ENCODE assay signal across 1 cellular context in genomic region chr9:4740623-4741364, GRCh38.
TF ChIP-seq lines count a peak whose summit lies in the region.

Gene AK3 (minus strand): TSS chr9:4741202. CDS start chr9:4741087, 115 bp downstream.

TF ChIP-seq in HepG2, 621 proteins besides CTCF, POLR2A, EP300 and RAD21 (continued from another document and continues in another):
- TF ChIP-seq NFAT5 (CRISPR knock-in tag; IDR thresholded peaks at IDR 0.05) (peak; percentile 86), ZIK1 (CRISPR knock-in tag; IDR thresholded peaks at IDR 0.05; ENCODE audit: borderline replicate concordance, low read depth) (peak; percentile 89; the same call in 1 of the 2 replicates), PHF21A (CRISPR knock-in tag; IDR thresholded peaks at IDR 0.05) (peak; percentile 58; the same call in 1 of the 2 replicates), ZBTB38 (CRISPR knock-in tag; IDR thresholded peaks at IDR 0.05) (no peak; the same call in 1 of the 2 replicates), ZNF34 (CRISPR knock-in tag; IDR thresholded peaks at IDR 0.05; ENCODE audit: borderline replicate concordance) (peak; percentile 31; the same call in 1 of the 2 replicates), ZNF616 (CRISPR knock-in tag; IDR thresholded peaks at IDR 0.05; ENCODE audit: low read depth) (no peak; the same call in 1 of the 2 replicates), ZNF710 (CRISPR knock-in tag; IDR thresholded peaks at IDR 0.05; ENCODE audit: borderline replicate concordance) (peak; percentile 65; the same call in 1 of the 2 replicates), PLSCR1 (CRISPR knock-in tag; IDR thresholded peaks at IDR 0.05; ENCODE audit: borderline replicate concordance) (no peak), ZSCAN5A (CRISPR knock-in tag; IDR thresholded peaks at IDR 0.05; ENCODE audit: borderline replicate concordance) (0 out of 2 replicates have a peak, but pooled peaks have one; percentile 10), ZXDC (CRISPR knock-in tag; IDR thresholded peaks at IDR 0.05) (no peak; the same call in 1 of the 2 replicates), SRSF4 (IDR thresholded peaks at IDR 0.05; ENCODE audit: low read depth, low read length, poor library complexity, severe bottlenecking) (peak; percentile 86), TBX3 (IDR thresholded peaks at IDR 0.05; ENCODE audit: borderline replicate concordance) (no peak), SIX1 (CRISPR knock-in tag; IDR thresholded peaks at IDR 0.05; ENCODE audit: borderline replicate concordance) (no peak), TBP (CRISPR knock-in tag; IDR thresholded peaks at IDR 0.05) (peak; percentile 68), SMAD1 (CRISPR knock-in tag; IDR thresholded peaks at IDR 0.05; ENCODE audit: borderline replicate concordance, low read depth) (no peak), TFAP4 (IDR thresholded peaks at IDR 0.05; ENCODE audit: borderline replicate concordance, low read depth) (peak; percentile 25; the same call in 1 of the 2 replicates), ZNF768 (CRISPR knock-in tag; IDR thresholded peaks at IDR 0.05) (no peak; the same call in none of the 2 replicates), ZNF138 (CRISPR knock-in tag; IDR thresholded peaks at IDR 0.05; ENCODE audit: low read depth) (no peak; the same call in 1 of the 2 replicates), MATR3 (CRISPR knock-in tag; IDR thresholded peaks at IDR 0.05) (no peak), ZNF883 (CRISPR knock-in tag; IDR thresholded peaks at IDR 0.05; ENCODE audit: not compliant biosample characterization) (peak; percentile 37), EEA1 (CRISPR knock-in tag; IDR thresholded peaks at IDR 0.05; ENCODE audit: borderline replicate concordance) (no peak), MAX (IDR thresholded peaks at IDR 0.05) (peak; percentile 76; the same call in 1 of the 2 replicates), SALL1 (CRISPR knock-in tag; IDR thresholded peaks at IDR 0.05) (peak; percentile 84), MXD1 (CRISPR knock-in tag; IDR thresholded peaks at IDR 0.05) (peak; percentile 68), ZNF549 (CRISPR knock-in tag; IDR thresholded peaks at IDR 0.05) (0 out of 2 replicates have a peak, but pooled peaks have one; percentile 49), SMARCE1 (IDR thresholded peaks at IDR 0.05; ENCODE audit: borderline replicate concordance) (no peak), ZNF879 (CRISPR knock-in tag; IDR thresholded peaks at IDR 0.05) (no peak), SIN3B (IDR thresholded peaks at IDR 0.05; ENCODE audit: low read length) (no peak), GATA4 (IDR thresholded peaks at IDR 0.05; ENCODE audit: borderline replicate concordance, low read depth) (no peak), ZFP90 (CRISPR knock-in tag; IDR thresholded peaks at IDR 0.05; ENCODE audit: borderline replicate concordance) (peak; percentile 72; the same call in 1 of the 2 replicates), ZNF264 (CRISPR knock-in tag; IDR thresholded peaks at IDR 0.05) (no peak), ELF3 (CRISPR knock-in tag; IDR thresholded peaks at IDR 0.05) (peak; percentile 97), ZNF274 (CRISPR knock-in tag; IDR thresholded peaks at IDR 0.05) (peak; percentile 17; the same call in 1 of the 2 replicates), FOXM1 (CRISPR knock-in tag; IDR thresholded peaks at IDR 0.05) (no peak; the same call in 1 of the 2 replicates), NKX3-1 (CRISPR knock-in tag; IDR thresholded peaks at IDR 0.05) (peak; percentile 71), CREB1 (IDR thresholded peaks at IDR 0.05) (no peak), CREB1 (CRISPR knock-in tag; IDR thresholded peaks at IDR 0.05) (no peak), ATF1 (CRISPR knock-in tag; IDR thresholded peaks at IDR 0.05) (no peak), RBAK (CRISPR knock-in tag; IDR thresholded peaks at IDR 0.05) (no peak), ZSCAN31 (CRISPR knock-in tag; IDR thresholded peaks at IDR 0.05; ENCODE audit: low read depth) (peak; percentile 83), JUND (CRISPR knock-in tag; IDR thresholded peaks at IDR 0.05) (no peak), KDM3A (CRISPR knock-in tag; IDR thresholded peaks at IDR 0.05; ENCODE audit: low read depth) (no peak), ZNF790 (CRISPR knock-in tag; IDR thresholded peaks at IDR 0.05; ENCODE audit: borderline replicate concordance) (no peak), CHCHD3 (CRISPR knock-in tag; IDR thresholded peaks at IDR 0.05) (peak; percentile 68; the same call in 1 of the 2 replicates), ZNF460 (CRISPR knock-in tag; IDR thresholded peaks at IDR 0.05; ENCODE audit: borderline replicate concordance) (no peak), THAP9 (CRISPR knock-in tag; IDR thresholded peaks at IDR 0.05; ENCODE audit: borderline replicate concordance) (peak; percentile 20; the same call in 1 of the 2 replicates), ZNF569 (CRISPR knock-in tag; IDR thresholded peaks at IDR 0.05; ENCODE audit: borderline replicate concordance) (no peak), BRF2 (CRISPR knock-in tag; IDR thresholded peaks at IDR 0.05) (no peak; the same call in none of the 2 replicates)
